ENCODE assay signal across 10 cellular contexts in the genomic region with DNA sequence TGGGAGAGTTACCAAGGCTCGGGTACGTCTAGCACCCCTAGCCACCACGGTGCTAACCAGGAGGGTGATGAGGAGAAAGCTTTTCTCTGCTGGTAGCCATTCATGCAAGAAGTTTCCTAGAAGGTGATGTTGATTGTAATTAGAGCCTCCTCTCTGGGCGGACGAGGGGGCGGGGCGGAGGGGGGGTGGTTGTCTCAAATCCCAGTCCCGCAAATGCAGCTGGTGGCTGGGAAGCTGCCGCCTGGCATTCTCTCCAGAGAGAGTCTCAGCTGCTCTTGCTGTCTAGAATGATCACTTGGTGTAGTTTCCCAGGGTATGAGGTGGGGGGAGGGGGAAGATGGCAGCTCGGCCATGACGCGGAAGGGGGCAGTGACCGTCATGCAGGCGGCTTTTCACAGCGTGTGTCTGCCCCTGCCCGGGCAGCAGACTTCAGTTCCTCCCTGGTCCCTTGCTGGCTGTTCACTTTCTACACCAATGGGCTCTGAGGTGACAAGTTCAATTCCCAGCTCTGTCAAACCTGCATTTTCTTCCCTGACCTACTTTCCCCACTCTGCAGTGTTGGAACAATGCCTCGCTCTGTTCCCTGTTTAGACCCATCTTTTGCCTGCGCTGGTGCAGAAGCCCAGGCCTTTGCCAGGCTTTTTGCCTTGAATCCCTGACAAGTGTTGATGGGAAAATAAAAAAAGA.
A peak's percentile ranks its signal among the peaks of the same experiment; 100 is the strongest.
DNase-seq lines count a peak whose midpoint lies in the region; ATAC-seq, FAIRE-seq and TF ChIP-seq lines count a peak whose summit lies in the region.
"Had no signal": no experiment of that assay in that cellular context is flagged by ENCODE, and none has a peak within 500 bp of the region (broad histone marks: within the 10 kb centered on the region; RNA-seq: fewer than 3 reads in every experiment).

No MANE protein-coding gene starts in this region.

- H3K27me3 Mint-ChIP-seq in MCF 10A (ENCODE audit: insufficient read depth, unreplicated experiment) (no peaks in the 10 kb centered on the region), nephron (ENCODE audit: low read depth) (peaks cover 3% of the 10 kb centered on the region)
- H3K27me3 Mint-ChIP-seq in effector memory CD8-positive, alpha-beta T cell, result peaks cover 23 to 53% of the 10 kb centered on the region in 2 donors

- no peaks in the 10 kb centered on the region for H3K9me3 ChIP-seq in mammary epithelial cell (replicated peaks; ENCODE audit: insufficient read depth, low read length)
- H3K9me3 ChIP-seq: BLaER1 had no signal

- no peaks in the 10 kb centered on the region for H3K79me2 ChIP-seq in mammary epithelial cell (ENCODE audit: insufficient read depth, low read length)

- intact Hi-C loops in mammary epithelial cell (cut with micrococcal nuclease), result no loop called here
- intact Hi-C loops in MCF 10A (cut with micrococcal nuclease), result no loop called here

- WGBS in mammary epithelial cell (ENCODE audit: low coverage, missing lambda C conversion rate), result 71% methylated on average over 7 of the region's 18 CpGs

- H3K36me3 Mint-ChIP-seq in MCF 10A (ENCODE audit: insufficient read depth, unreplicated experiment) (no peaks in the 10 kb centered on the region), nephron (ENCODE audit: low read depth) (no peaks in the 10 kb centered on the region)
- H3K36me3 Mint-ChIP-seq in effector memory CD8-positive, alpha-beta T cell (ENCODE audit: insufficient read depth), result no peaks in the 10 kb centered on the region
- H3K36me3 Mint-ChIP-seq: naive thymus-derived CD8-positive, alpha-beta T cell had no signal

- dilution Hi-C loops in mammary epithelial cell (cut with HindIII; ENCODE audit: low sequenced_read_pairs), result loop anchor here (5.0 kb wide), 1 partner anchor 60 kb away; a partner anchor contains a TSS

- no peak for DNase-seq in mammary epithelial cell
- no peak for DNase-seq in MCF 10A (ENCODE audit: unreplicated experiment)
- DNase-seq in fibroblast of villous mesenchyme (ENCODE audit: low read depth), result peak; percentile 52
- no peak for DNase-seq in GM12892 (ENCODE audit: insufficient read length)
- DNase-seq in effector memory CD8-positive, alpha-beta T cell, result no peak
- DNase-seq: naive thymus-derived CD8-positive, alpha-beta T cell had no signal

- no peak overlapping the region for H3K9ac ChIP-seq in mammary epithelial cell (ENCODE audit: insufficient read depth, low read length)
- H3K9ac ChIP-seq: BLaER1 had no signal

- peaks cover 20% of the 10 kb centered on the region for H3K4me1 ChIP-seq in mammary epithelial cell (ENCODE audit: insufficient read depth, low read length)
- H3K4me1 ChIP-seq: BLaER1 had no signal

- H3K9me3 Mint-ChIP-seq in MCF 10A (ENCODE audit: unreplicated experiment), result peaks cover 8% of the 10 kb centered on the region
- no peaks in the 10 kb centered on the region for H3K9me3 Mint-ChIP-seq in nephron
- H3K9me3 Mint-ChIP-seq in effector memory CD8-positive, alpha-beta T cell, result no peaks in the 10 kb centered on the region
- H3K9me3 Mint-ChIP-seq: naive thymus-derived CD8-positive, alpha-beta T cell had no signal

- TF ChIP-seq POLR2A in GM12892 (IDR thresholded peaks at IDR 0.05; ENCODE audit: low read depth, low read length), result no peak

- in situ Hi-C loops in mammary epithelial cell (cut with MboI; ENCODE audit: low sequenced_read_pairs in 2 of 2), result no loop called here

- peak overlapping the region; percentile 66 for H2AFZ ChIP-seq in mammary epithelial cell (ENCODE audit: low read depth, low read length)

- H3K4me3 Mint-ChIP-seq in MCF 10A (ENCODE audit: unreplicated experiment) (no peak overlapping the region), nephron (peak overlapping the region; percentile 9 to 63 (median 62))
- no peak overlapping the region for H3K4me3 Mint-ChIP-seq in effector memory CD8-positive, alpha-beta T cell

- H3K27ac ChIP-seq in mammary epithelial cell (ENCODE audit: insufficient read depth, low read depth, low read length), result no peak overlapping the region
- H3K27ac ChIP-seq: BLaER1 had no signal

- CTCF ChIA-PET in mammary epithelial cell (lab: Charles Lee; ENCODE audit: low non-redundant PET), result no interaction called here
- CTCF ChIA-PET in MCF 10A (lab: Yijun Ruan, JAX), result interaction anchor here (0.7 to 1.7 kb wide), 2 partner anchors 13 to 228 kb away, joined by 3 to 4 read pairs; no protein-coding TSS in a partner anchor

- no peak for ATAC-seq in effector memory CD8-positive, alpha-beta T cell (replicated peaks)
- ATAC-seq in HG02610 (IDR thresholded peaks at IDR 0.05; ENCODE audit: unreplicated experiment) (no peak), HG03045 (IDR thresholded peaks at IDR 0.05; ENCODE audit: unreplicated experiment) (no peak)
- ATAC-seq: naive thymus-derived CD8-positive, alpha-beta T cell had no signal

- H4K20me1 ChIP-seq in mammary epithelial cell (ENCODE audit: insufficient read depth, low read length), result no peaks in the 10 kb centered on the region
- H4K20me1 ChIP-seq: BLaER1 had no signal

- TF ChIP-seq CTCF in mammary epithelial cell (conservative IDR thresholded peaks at IDR 0.05 in 1 of 2, IDR thresholded peaks at IDR 0.05 in 1 of 2; ENCODE audit: extremely low read depth in 1 of 2, insufficient read depth in 1 of 2, low read depth in 1 of 2, low read length in 2 of 2) (no peak), MCF 10A (IDR thresholded peaks at IDR 0.05; ENCODE audit: unreplicated experiment) (no peak), fibroblast of villous mesenchyme (IDR thresholded peaks at IDR 0.05; ENCODE audit: insufficient read depth, low read depth, low read length) (no peak), nephron (IDR thresholded peaks at IDR 0.05; ENCODE audit: unreplicated experiment in 3 of 3) (no peak)

- no peak overlapping the region for H3K4me2 ChIP-seq in mammary epithelial cell (ENCODE audit: insufficient read depth, low read depth, low read length)
- H3K4me2 ChIP-seq: BLaER1 had no signal

- POLR2A ChIA-PET in MCF 10A (lab: Yijun Ruan, JAX), result interaction anchor here (1.2 kb wide), 1 partner anchor 31 kb away, joined by 3 read pairs; no protein-coding TSS in a partner anchor

- no TSS peak for BruUV-seq in mammary epithelial cell (replicated peaks; lab: Mats Ljungman, UMichigan)
- BruUV-seq in MCF 10A (replicated peaks; lab: Mats Ljungman, UMichigan), result no TSS peak

- no peak for FAIRE-seq in GM12892 (lab: Jason Lieb, UNC)

- no peaks in the 10 kb centered on the region for H3K36me3 ChIP-seq in mammary epithelial cell (ENCODE audit: insufficient read depth, low read length)
- H3K36me3 ChIP-seq: BLaER1 had no signal

- H3K27ac Mint-ChIP-seq in MCF 10A (ENCODE audit: low read depth, unreplicated experiment), result no peak overlapping the region
- peak overlapping the region; percentile 9 to 93 (median 89) for H3K27ac Mint-ChIP-seq in nephron
- H3K27ac Mint-ChIP-seq in effector memory CD8-positive, alpha-beta T cell, result no peak overlapping the region

- no peaks in the 10 kb centered on the region for H3K27me3 ChIP-seq in mammary epithelial cell (ENCODE audit: insufficient read depth, low read length)
- H3K27me3 ChIP-seq: BLaER1 had no signal

- H3K4me1 Mint-ChIP-seq in MCF 10A (ENCODE audit: insufficient read depth, unreplicated experiment) (peaks cover 10% of the 10 kb centered on the region), nephron (peaks cover 43% of the 10 kb centered on the region)
- no peaks in the 10 kb centered on the region for H3K4me1 Mint-ChIP-seq in effector memory CD8-positive, alpha-beta T cell (ENCODE audit: low read depth in 2 of 2)

- no peak overlapping the region for H3K4me3 ChIP-seq in mammary epithelial cell (replicated peaks in 1 of 3; ENCODE audit: insufficient read depth in 1 of 3, low read depth in 2 of 3, low read length in 3 of 3)
- H3K4me3 ChIP-seq in fibroblast of villous mesenchyme (ENCODE audit: low read depth, low read length), result peak overlapping the region; percentile 24
- H3K4me3 ChIP-seq: BLaER1 had no signal

Comparison
In these comparisons a context has a peak if more than half of its experiments do, and no peak if none do; other contexts are left out.
1. H3K27ac Mint-ChIP-seq: peak in nephron (3 of 3); none in MCF 10A (single experiment) and effector memory CD8-positive, alpha-beta T cell (0 of 2).
2. H3K4me3 Mint-ChIP-seq: peak in nephron (3 of 3); none in MCF 10A (single experiment) and effector memory CD8-positive, alpha-beta T cell (0 of 2).